8 cellular contexts compared by ENCODE assay signal in the genomic region with DNA sequence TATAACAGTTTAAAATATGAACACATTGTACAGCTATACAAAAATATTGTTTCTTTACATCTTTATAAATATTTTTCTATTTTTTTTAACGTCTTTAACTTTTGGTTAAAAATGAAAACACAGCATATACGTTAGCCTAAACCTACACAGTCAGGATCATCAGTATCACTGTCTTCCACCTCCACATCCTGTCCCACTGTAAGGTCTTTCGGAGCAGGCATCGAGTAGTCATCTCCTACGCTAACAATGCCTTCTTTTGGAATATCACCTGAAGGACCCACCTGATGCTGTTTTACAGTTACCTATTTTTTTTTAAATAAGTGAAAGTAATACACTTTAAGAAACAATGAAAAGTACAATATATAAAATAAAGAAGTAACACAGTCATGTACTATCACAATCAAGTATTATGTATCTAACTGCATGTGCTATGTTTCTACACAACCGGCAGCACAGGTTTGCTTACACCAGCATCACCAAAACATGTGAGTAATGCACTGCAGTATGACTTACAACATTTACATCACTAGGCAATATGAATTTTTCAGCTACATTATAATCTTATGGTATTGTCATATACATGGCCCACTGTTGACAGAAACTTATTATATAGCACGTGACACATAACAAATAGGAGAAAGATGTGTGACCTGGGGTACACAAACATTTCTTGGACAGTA.
DNase-seq lines count a peak whose midpoint lies in the region; ATAC-seq and TF ChIP-seq lines count a peak whose summit lies in the region.

No MANE protein-coding gene starts in this region.

- H3K4me1 Mint-ChIP-seq in activated T-helper 17 cell treated with anti-CD3 and anti-CD28 coated beads, Interleukin-2, amount 50 U/mL, for 72 hours, result peaks cover 19% of the 10 kb centered on the region

- 87% methylated on average over 3 of the region's 7 CpGs for WGBS in mesenchymal stem cell

- H3K27ac Mint-ChIP-seq in activated T-helper 17 cell treated with anti-CD3 and anti-CD28 coated beads, Interleukin-2, amount 50 U/mL, for 72 hours, result peak overlapping the region; percentile 97

- H3K4me3 ChIP-seq in mesenchymal stem cell (ENCODE audit: insufficient read depth in 1 of 2, low read depth in 1 of 2, low read length in 2 of 2), result no peak overlapping the region
- no peak overlapping the region for H3K4me3 ChIP-seq in left ventricle myocardium inferior

- no peaks in the 10 kb centered on the region for H3K27me3 ChIP-seq in mesenchymal stem cell (ENCODE audit: control insufficient read depth in 1 of 2, insufficient read depth in 1 of 2, low read length in 2 of 2)
- no peaks in the 10 kb centered on the region for H3K27me3 ChIP-seq in left ventricle myocardium inferior (ENCODE audit: low read depth)

- TF ChIP-seq CTCF in left ventricle myocardium inferior (IDR thresholded peaks at IDR 0.05; ENCODE audit: borderline replicate concordance), result no peak

- H3K36me3 Mint-ChIP-seq in activated T-helper 17 cell treated with anti-CD3 and anti-CD28 coated beads, Interleukin-2, amount 50 U/mL, for 72 hours (ENCODE audit: low read depth), result peaks cover 43% of the 10 kb centered on the region

- ATAC-seq in GM18870 (IDR thresholded peaks at IDR 0.05; ENCODE audit: unreplicated experiment) (peak; percentile 3), HG03064 (IDR thresholded peaks at IDR 0.05; ENCODE audit: low read depth, unreplicated experiment) (peak; percentile 20), HG03469 (IDR thresholded peaks at IDR 0.05; ENCODE audit: unreplicated experiment) (no peak), GM19035 (IDR thresholded peaks at IDR 0.05; ENCODE audit: unreplicated experiment) (no peak)
- ATAC-seq in activated T-helper 17 cell treated with anti-CD3 and anti-CD28 coated beads, Interleukin-2, amount 50 U/mL, for 72 hours (replicated peaks), result peak; percentile 77

- H2BK15ac ChIP-seq in mesenchymal stem cell (ENCODE audit: low read depth, poor library complexity, severe bottlenecking), result no peak overlapping the region

- H3K4me2 ChIP-seq in mesenchymal stem cell (ENCODE audit: low read length, poor library complexity, severe bottlenecking), result no peak overlapping the region

- no peak overlapping the region for H2AFZ ChIP-seq in mesenchymal stem cell (ENCODE audit: low read depth, low read length)

- no peak overlapping the region for H4K91ac ChIP-seq in mesenchymal stem cell (ENCODE audit: low read length)

- peak; percentile 19 for DNase-seq in mesenchymal stem cell
- DNase-seq in left ventricle myocardium inferior, result no peak
- DNase-seq in dermis blood vessel endothelial cell, result no peak

- no peaks in the 10 kb centered on the region for H3K27me3 Mint-ChIP-seq in activated T-helper 17 cell treated with anti-CD3 and anti-CD28 coated beads, Interleukin-2, amount 50 U/mL, for 72 hours

- H2AK5ac ChIP-seq in mesenchymal stem cell (ENCODE audit: low read length, severe bottlenecking), result no peak overlapping the region

- no peak overlapping the region for H3K14ac ChIP-seq in mesenchymal stem cell (ENCODE audit: low read length in 2 of 2)

- H2BK5ac ChIP-seq in mesenchymal stem cell (ENCODE audit: low read depth, low read length, poor library complexity, severe bottlenecking), result no peak overlapping the region

- no peak overlapping the region for H3K4ac ChIP-seq in mesenchymal stem cell (ENCODE audit: low read depth in 1 of 2, low read length in 2 of 2)

- peaks cover 4% of the 10 kb centered on the region for H3K4me1 ChIP-seq in mesenchymal stem cell (ENCODE audit: control insufficient read depth, insufficient read depth, low read depth, low read length)
- H3K4me1 ChIP-seq in left ventricle myocardium inferior, result no peaks in the 10 kb centered on the region

- peak overlapping the region; percentile 69 for H3K4me3 Mint-ChIP-seq in activated T-helper 17 cell treated with anti-CD3 and anti-CD28 coated beads, Interleukin-2, amount 50 U/mL, for 72 hours

- no peak overlapping the region for H2BK120ac ChIP-seq in mesenchymal stem cell (ENCODE audit: low read depth, low read length)

- no peak overlapping the region for H3K18ac ChIP-seq in mesenchymal stem cell (ENCODE audit: low read depth in 1 of 2, low read length in 2 of 2)

- H3K23ac ChIP-seq in mesenchymal stem cell (ENCODE audit: low read length in 2 of 2), result no peak overlapping the region

- H3K27ac ChIP-seq in mesenchymal stem cell (ENCODE audit: low read length, poor library complexity, severe bottlenecking) (peak overlapping the region; percentile 22), left ventricle myocardium inferior (replicated peaks) (no peak overlapping the region)

- H4K8ac ChIP-seq in mesenchymal stem cell (ENCODE audit: low read length), result no peak overlapping the region

- H2BK12ac ChIP-seq in mesenchymal stem cell (ENCODE audit: low read length in 2 of 2), result no peak overlapping the region

- peaks cover 6% of the 10 kb centered on the region for H3K79me1 ChIP-seq in mesenchymal stem cell (replicated peaks; ENCODE audit: low read length, poor library complexity, severe bottlenecking)

- H3K9ac ChIP-seq in mesenchymal stem cell (ENCODE audit: low read length), result peak overlapping the region; percentile 15

- H3K36me3 ChIP-seq in mesenchymal stem cell (ENCODE audit: control insufficient read depth in 1 of 2, insufficient read depth in 2 of 2, low read depth in 1 of 2, low read length in 2 of 2) (peaks cover 2 to 4% of the 10 kb centered on the region in 2 experiments), left ventricle myocardium inferior (peaks cover 8% of the 10 kb centered on the region)

- H3K9me3 ChIP-seq in mesenchymal stem cell (ENCODE audit: control insufficient read depth, low read length) (no peaks in the 10 kb centered on the region), left ventricle myocardium inferior (replicated peaks) (peaks cover 16% of the 10 kb centered on the region)

- H3K9me3 Mint-ChIP-seq in activated T-helper 17 cell treated with anti-CD3 and anti-CD28 coated beads, Interleukin-2, amount 50 U/mL, for 72 hours, result no peaks in the 10 kb centered on the region

- intact Hi-C loops in left ventricle myocardium inferior (cut with micrococcal nuclease), result no loop called here

Comparison
In these comparisons a context has a peak if more than half of its experiments do, and no peak if none do; other contexts are left out.
1. ATAC-seq: peak in GM18870 (single experiment), HG03064 (single experiment) and activated T-helper 17 cell treated with anti-CD3 and anti-CD28 coated beads, Interleukin-2, amount 50 U/mL, for 72 hours (single experiment); none in HG03469 (single experiment) and GM19035 (single experiment).